Comparison of ENCODE assay signal across 13 cellular contexts in genomic region chr6:149331871-149332270, GRCh38. TPM values are rescaled to one million over a fixed set of nuclear protein-coding genes. Genes with fewer than 3 reads are reported as not detected.
DNase-seq lines count a peak whose midpoint lies in the region; ATAC-seq and TF ChIP-seq lines count a peak whose summit lies in the region.
"Had no signal": no experiment of that assay in that cellular context is flagged by ENCODE, and none has a peak within 500 bp of the region (broad histone marks: within the 10 kb centered on the region; RNA-seq: fewer than 3 reads in every experiment).

No MANE protein-coding gene starts in this region.

- no peak overlapping the region for H2AFZ ChIP-seq in ACC112 (ENCODE audit: low read length, unreplicated experiment)

- H3K4me3 Mint-ChIP-seq in activated CD8-positive, alpha-beta T cell treated with anti-CD3 and anti-CD28 coated beads, Interleukin-2, amount 10 ng/mL, durations not matched to agents 7 days and 5 days, result peak overlapping the region; percentile 3
- peak overlapping the region in 3 of 8 donors; percentile 23 to 45 (median 28) for H3K4me3 Mint-ChIP-seq in naive B cell
- H3K4me3 Mint-ChIP-seq: H9 had no signal

- peaks cover 38% of the 10 kb centered on the region for H3K36me3 Mint-ChIP-seq in activated CD8-positive, alpha-beta T cell treated with anti-CD3 and anti-CD28 coated beads, Interleukin-2, amount 10 ng/mL, durations not matched to agents 7 days and 5 days (ENCODE audit: low read depth)
- H3K36me3 Mint-ChIP-seq in naive B cell, result no peaks in the 10 kb centered on the region

- H3K27me3 ChIP-seq in ACC112 (ENCODE audit: insufficient read depth, low read length), result no peaks in the 10 kb centered on the region
- H3K27me3 ChIP-seq: BLaER1 treated with 17β-estradiol and CSF1 and Interleukin-3, amounts not matched to agents 10 nM and 100 nM had no signal

- H3K27ac Mint-ChIP-seq in activated CD8-positive, alpha-beta T cell treated with anti-CD3 and anti-CD28 coated beads, Interleukin-2, amount 10 ng/mL, durations not matched to agents 7 days and 5 days, result peak overlapping the region; percentile 28
- H3K27ac Mint-ChIP-seq in naive B cell, result peak overlapping the region in 5 of 6 donors; percentile 5 to 67 (median 33)

- H3K4me1 ChIP-seq in ACC112 (ENCODE audit: control insufficient read depth, insufficient read depth, low read length, unreplicated experiment), result peaks cover 59% of the 10 kb centered on the region

- no peak for ATAC-seq in activated CD8-positive, alpha-beta T cell treated with anti-CD3 and anti-CD28 coated beads, Interleukin-2, amount 10 ng/mL, durations not matched to agents 7 days and 5 days
- no peak for ATAC-seq in naive B cell (ENCODE audit: low read depth in 2 of 2)

- peaks cover 97% of the 10 kb centered on the region for H3K79me2 ChIP-seq in ACC112 (ENCODE audit: control insufficient read depth, insufficient read depth, low read length, unreplicated experiment)

- TF ChIP-seq CTCF in GM10266 (IDR thresholded peaks at IDR 0.05; ENCODE audit: control insufficient read depth, insufficient read depth, low read depth, missing control alignments), result no peak

- H3K4me3 ChIP-seq in ACC112 (ENCODE audit: low read depth, low read length), result peak overlapping the region; percentile 13; the same call in 1 of the 2 replicates

- no peaks in the 10 kb centered on the region for H3K36me3 ChIP-seq in ACC112 (ENCODE audit: insufficient read depth, low read length)

- H3K27ac ChIP-seq in ACC112 (ENCODE audit: low read depth, low read length), result peak overlapping the region; percentile 35
- H3K27ac ChIP-seq: HL-60 had no signal

- no peaks in the 10 kb centered on the region for H3K9me3 Mint-ChIP-seq in activated CD8-positive, alpha-beta T cell treated with anti-CD3 and anti-CD28 coated beads, Interleukin-2, amount 10 ng/mL, durations not matched to agents 7 days and 5 days (ENCODE audit: insufficient read depth)
- H3K9me3 Mint-ChIP-seq in naive B cell, result no peaks in the 10 kb centered on the region
- H3K9me3 Mint-ChIP-seq: H9 had no signal

- DNase-seq in EH (ENCODE audit: low read depth) (peak; percentile 32), naive B cell (no peak), NCI-H446 treated with DMSO at 0.1 percent for 48 hours (lab: John Stamatoyannopoulos, UW) (no peak), GM10266 (ENCODE audit: extremely low spot score) (no peak)
- DNase-seq in activated CD8-positive, alpha-beta T cell treated with anti-CD3 and anti-CD28 coated beads, Interleukin-2, amount 10 ng/mL, durations not matched to agents 7 days and 5 days, result no peak
- no peak for DNase-seq in activated effector memory CD4-positive, alpha-beta T cell treated with Interleukin-2 at 50 U/mL for 16 hours
- no peak for DNase-seq in stimulated activated CD4-positive, alpha-beta T cell treated with anti-CD3 and anti-CD28 coated beads, Interleukin-4, amount 100 ng/mL, for 24 hours
- DNase-seq: activated CD4-positive, CD25-positive, alpha-beta regulatory T cell; H9; NCI-H1930 had no signal

- H3K27me3 Mint-ChIP-seq in activated CD8-positive, alpha-beta T cell treated with anti-CD3 and anti-CD28 coated beads, Interleukin-2, amount 10 ng/mL, durations not matched to agents 7 days and 5 days (ENCODE audit: low read depth), result no peaks in the 10 kb centered on the region
- no peaks in the 10 kb centered on the region for H3K27me3 Mint-ChIP-seq in naive B cell

- H3K4me1 Mint-ChIP-seq in activated CD8-positive, alpha-beta T cell treated with anti-CD3 and anti-CD28 coated beads, Interleukin-2, amount 10 ng/mL, durations not matched to agents 7 days and 5 days (ENCODE audit: low read depth), result peaks cover 85% of the 10 kb centered on the region
- H3K4me1 Mint-ChIP-seq in naive B cell, result peaks cover 65 to 92% (median 84%) of the 10 kb centered on the region in 3 donors

- CTCF ChIA-PET in activated CD8-positive, alpha-beta T cell treated with anti-CD3 and anti-CD28 coated beads, Interleukin-2, amount 10 ng/mL, durations not matched to agents 7 days and 5 days (lab: Charles Lee), result interaction anchor here (1.2 to 4.3 kb wide), 4 partner anchors 9 to 248 kb away, joined by 3 to 21 read pairs (median 10); no protein-coding TSS in a partner anchor

- POLR2A ChIA-PET in activated CD8-positive, alpha-beta T cell treated with anti-CD3 and anti-CD28 coated beads, Interleukin-2, amount 10 ng/mL, durations not matched to agents 7 days and 5 days (lab: Charles Lee), result interaction anchor here (0.7 to 1.3 kb wide), 2 partner anchors 15 to 116 kb away, joined by 3 to 4 read pairs; partner anchors contain the start of gene TAB2

RNA-seq across cellular contexts. Expression of gene TAB2, which starts 14.4 kb away (rescaled TPM):
- 100 to 1,000 TPM; 113 to 115 TPM for total RNA-seq in activated CD8-positive, alpha-beta T cell treated with anti-CD3 and anti-CD28 coated beads, Interleukin-2, amount 10 ng/mL, durations not matched to agents 7 days and 5 days
- polyA plus RNA-seq in naive B cell (ENCODE audit: low read depth in 6 of 6), result 10 to 100 TPM in 3 of 6 donors, 1 to 10 TPM in 3; 7.7 to 13.5 (median 10.1) TPM
